Comparison of ENCODE assay signal across 8 cellular contexts in the genomic region with DNA sequence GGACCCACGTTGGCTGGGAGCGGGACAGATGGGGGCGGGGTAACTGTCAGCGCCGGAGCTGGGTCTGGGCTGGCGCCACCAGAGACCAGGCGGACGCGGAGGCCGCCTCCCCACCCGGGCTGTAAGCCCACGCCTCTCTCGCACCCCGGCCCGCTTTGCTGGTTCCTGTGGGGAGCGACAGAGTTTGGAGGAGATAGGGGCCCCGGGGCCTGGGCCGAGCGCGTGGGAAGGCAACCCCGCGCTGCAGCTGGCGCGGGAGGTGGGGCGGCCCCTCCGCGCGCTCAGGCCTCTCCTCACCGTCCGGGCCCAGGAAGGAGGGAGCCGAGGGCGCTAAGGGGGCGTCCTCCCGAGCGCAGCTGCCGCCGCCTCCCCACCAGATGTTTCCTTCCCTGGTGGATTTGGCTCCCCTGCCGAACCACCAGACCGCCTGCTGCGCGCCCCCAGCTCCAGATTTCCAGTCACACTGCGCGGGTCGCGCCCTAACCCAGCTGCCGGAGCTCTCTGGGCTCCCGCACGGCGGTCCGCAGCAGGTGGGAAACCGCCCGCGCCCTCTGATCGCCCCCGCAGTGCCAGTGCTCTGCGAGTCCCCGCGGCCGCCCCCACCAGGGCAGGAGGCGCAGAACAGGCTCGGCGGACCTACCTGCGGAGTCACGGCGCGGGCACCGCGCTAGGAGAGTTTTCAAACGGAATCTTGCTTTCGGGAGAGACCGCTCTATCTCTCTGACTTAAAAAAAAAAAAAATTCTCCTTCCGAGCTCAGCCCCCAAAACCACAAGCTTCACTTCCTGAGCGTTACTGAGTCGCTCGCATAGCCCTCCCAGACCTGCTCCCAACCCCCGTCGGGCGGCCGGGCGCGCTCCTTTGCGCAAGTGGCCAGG.
DNase-seq lines count a peak whose midpoint lies in the region; ATAC-seq, FAIRE-seq and TF ChIP-seq lines count a peak whose summit lies in the region.

No MANE protein-coding gene starts in this region.

- H3K27ac ChIP-seq in BLaER1 treated with 17β-estradiol and CSF1 and Interleukin-3, amounts not matched to agents 10 nM and 100 nM, result peak overlapping the region in 10 of 11 experiments; percentile 20 to 94 (median 92); a peak in 19 of 22 replicates
- no peak overlapping the region for H3K27ac ChIP-seq in parathyroid adenoma

- peak overlapping the region; percentile 97 to 100 (median 99) for H3K4me2 ChIP-seq in BLaER1 treated with 17β-estradiol and CSF1 and Interleukin-3, amounts not matched to agents 10 nM and 100 nM
- peak overlapping the region; percentile 80 for H3K4me2 ChIP-seq in parathyroid adenoma (ENCODE audit: low read length)

- peaks cover 0 to 19% (median 14%) of the 10 kb centered on the region in 11 experiments; a peak in 18 of 22 replicates for H3K36me3 ChIP-seq in BLaER1 treated with 17β-estradiol and CSF1 and Interleukin-3, amounts not matched to agents 10 nM and 100 nM
- no peaks in the 10 kb centered on the region for H3K36me3 ChIP-seq in parathyroid adenoma (ENCODE audit: control insufficient read depth, insufficient read depth, low read length)

- peak overlapping the region; percentile 68 to 90 (median 76) for H3K4me3 ChIP-seq in BLaER1 treated with 17β-estradiol and CSF1 and Interleukin-3, amounts not matched to agents 10 nM and 100 nM
- H3K4me3 ChIP-seq in fibroblast of pulmonary artery (replicated peaks; ENCODE audit: low read depth, low read length), result peak overlapping the region; percentile 53
- H3K4me3 ChIP-seq in parathyroid adenoma (ENCODE audit: low read depth, low read length), result peak overlapping the region; percentile 49

- peaks cover 0 to 16% (median 9%) of the 10 kb centered on the region in 11 experiments; a peak in 14 of 22 replicates for H3K9me3 ChIP-seq in BLaER1 treated with 17β-estradiol and CSF1 and Interleukin-3, amounts not matched to agents 10 nM and 100 nM (replicated peaks in 1 of 11)
- H3K9me3 ChIP-seq in parathyroid adenoma (ENCODE audit: control insufficient read depth, low read length), result no peaks in the 10 kb centered on the region

- peaks cover 0 to 19% (median 14%) of the 10 kb centered on the region in 11 experiments; a peak in 8 of 22 replicates for H4K20me1 ChIP-seq in BLaER1 treated with 17β-estradiol and CSF1 and Interleukin-3, amounts not matched to agents 10 nM and 100 nM

- peak; percentile 90 for DNase-seq in NK-92 treated with Interleukin-12 subunit alpha and Interleukin-12 subunit beta, amount 100 ng/mL, for 24 hours (lab: John Stamatoyannopoulos, UW)
- DNase-seq in activated CD8-positive, alpha-beta memory T cell treated with anti-CD3 and anti-CD28 coated beads, Interleukin-2, amount 50 U/mL, for 48 hours, result peak; percentile 94
- no peak for DNase-seq in fibroblast of pulmonary artery (ENCODE audit: low read depth)
- DNase-seq in urothelium cell line (ENCODE audit: low spot score), result peak; percentile 49

- peak; percentile 56 for ATAC-seq in GM19035 (IDR thresholded peaks at IDR 0.05; ENCODE audit: unreplicated experiment)
- peak; percentile 52 for ATAC-seq in HG03196 (IDR thresholded peaks at IDR 0.05; ENCODE audit: unreplicated experiment)

- FAIRE-seq in urothelium cell line (lab: Jason Lieb, UNC), result no peak

- peak overlapping the region; percentile 70 to 93 (median 89) for H3K9ac ChIP-seq in BLaER1 treated with 17β-estradiol and CSF1 and Interleukin-3, amounts not matched to agents 10 nM and 100 nM
- no peak overlapping the region for H3K9ac ChIP-seq in parathyroid adenoma

- TF ChIP-seq CTCF in fibroblast of pulmonary artery (IDR thresholded peaks at IDR 0.05; ENCODE audit: low read length, missing control alignments), result peak; percentile 19
- TF ChIP-seq CTCF in parathyroid adenoma (IDR thresholded peaks at IDR 0.05), result no peak

- peak overlapping the region; percentile 60 for H2AFZ ChIP-seq in parathyroid adenoma

- H3K4me1 ChIP-seq in BLaER1 treated with 17β-estradiol and CSF1 and Interleukin-3, amounts not matched to agents 10 nM and 100 nM, result peaks cover 14 to 48% (median 35%) of the 10 kb centered on the region in 10 experiments; a peak in 18 of 20 replicates
- no peaks in the 10 kb centered on the region for H3K4me1 ChIP-seq in parathyroid adenoma

- no peaks in the 10 kb centered on the region for H3K79me2 ChIP-seq in parathyroid adenoma

- peaks cover 16 to 59% (median 20%) of the 10 kb centered on the region in 11 experiments; a peak in 19 of 22 replicates for H3K27me3 ChIP-seq in BLaER1 treated with 17β-estradiol and CSF1 and Interleukin-3, amounts not matched to agents 10 nM and 100 nM
- H3K27me3 ChIP-seq in parathyroid adenoma (ENCODE audit: control insufficient read depth, insufficient read depth, low read length), result peaks cover 27% of the 10 kb centered on the region
